1 cellular context compared by ENCODE assay signal in genomic region chr9:127450831-127451680, GRCh38.
TF ChIP-seq lines count a peak whose summit lies in the region.

TSS of gene LRSAM1 (plus strand) at chr9:127451510. CDS start at chr9:127454528, 3,018 bp downstream.
TSS of gene RPL12 (minus strand) at chr9:127451406. CDS start at chr9:127451317, 89 bp downstream.

TF ChIP-seq in HepG2, 621 proteins besides CTCF, POLR2A, EP300 and RAD21 (continued from another document):
- TF ChIP-seq ARID4A (CRISPR knock-in tag; IDR thresholded peaks at IDR 0.05; ENCODE audit: borderline replicate concordance) (peak; percentile 97), ZNF205 (CRISPR knock-in tag; IDR thresholded peaks at IDR 0.05) (peak; percentile 70; the same call in 1 of the 2 replicates), TRIM22 (IDR thresholded peaks at IDR 0.05) (no peak), SKIL (CRISPR knock-in tag; IDR thresholded peaks at IDR 0.05; ENCODE audit: borderline replicate concordance) (0 out of 2 replicates have a peak, but pooled peaks have one; percentile 49)
